In the genomic region with DNA sequence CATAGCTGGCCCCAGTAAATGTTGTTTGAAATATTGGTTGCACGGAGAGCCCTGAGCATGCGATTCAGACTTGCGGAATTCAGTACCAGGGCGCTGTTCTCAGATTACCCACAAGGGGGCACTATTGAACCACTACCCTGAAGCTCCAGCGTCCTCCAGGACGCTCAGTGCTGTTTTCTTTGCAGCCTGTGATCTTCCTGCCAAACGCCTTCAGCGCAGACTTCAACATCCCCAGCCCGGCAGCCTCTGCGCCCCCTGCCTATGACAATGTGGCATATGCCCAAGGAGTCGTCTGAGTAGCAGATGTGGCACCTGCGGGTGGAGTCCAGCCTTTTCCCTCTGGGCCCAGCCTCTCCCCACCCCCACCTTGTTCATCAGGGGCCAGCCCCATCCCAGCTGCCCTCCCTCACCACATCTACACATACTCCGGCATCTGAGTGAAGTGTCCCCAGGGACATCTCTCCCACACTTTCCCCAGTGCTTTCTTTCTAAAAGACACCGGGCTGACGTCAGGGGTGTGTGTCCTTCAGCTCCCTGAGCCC, we compare ENCODE assay signal across 8 cellular contexts. TPM values are rescaled to one million over a fixed set of nuclear protein-coding genes. Genes with fewer than 3 reads are reported as not detected.
A peak's percentile ranks its signal among the peaks of the same experiment; 100 is the strongest.
DNase-seq lines count a peak whose midpoint lies in the region; ATAC-seq and TF ChIP-seq lines count a peak whose summit lies in the region.

No MANE protein-coding gene starts in this region.

- DNase-seq in AG10803 (ENCODE audit: low read depth) (peak; percentile 84), NCI-H2227 treated with DMSO at 0.1 percent for 48 hours (lab: John Stamatoyannopoulos, UW) (peak; percentile 87), left lobe of liver (ENCODE audit: low spot score) (peak; percentile 72)
- DNase-seq in activated CD4-positive, CD25-positive, alpha-beta regulatory T cell (lab: John Stamatoyannopoulos, UW) = peak; percentile 52 to 59 (median 58)
- peak; percentile 75 for DNase-seq in central memory CD4-positive, alpha-beta T cell
- DNase-seq in stimulated activated CD4-positive, alpha-beta T cell treated with anti-CD3 and anti-CD28 coated beads, Interleukin-4, amount 100 ng/mL, for 4 hours = peak; percentile 75 to 76

- TF ChIP-seq CTCF in AG10803 (conservative IDR thresholded peaks at IDR 0.05; ENCODE audit: low read length) = peak; percentile 92

- H3K4me3 ChIP-seq in AG10803 (ENCODE audit: low read length) = no peak overlapping the region

- ATAC-seq in GM18873 (IDR thresholded peaks at IDR 0.05; ENCODE audit: low FRiP score, unreplicated experiment) (peak; percentile 75), HG03159 (IDR thresholded peaks at IDR 0.05; ENCODE audit: unreplicated experiment) (peak; percentile 74), left lobe of liver (peak; percentile 98)

RNA-seq across cellular contexts. Expression of a gene that starts 9.6 kb away (rescaled TPM):
- not detected for total RNA-seq in left lobe of liver

RNA-seq across cellular contexts. Expression of a gene that starts 18.8 kb away (rescaled TPM):
- total RNA-seq in left lobe of liver = not detected

RNA-seq across cellular contexts. Expression of a gene that starts 51.0 kb away (rescaled TPM):
- not detected for total RNA-seq in left lobe of liver
